Comparison of ENCODE assay signal across 1 cellular context in genomic region chr11:66001941-66002647, GRCh38.
TF ChIP-seq lines count a peak whose summit lies in the region.

TSS of gene BANF1 (plus strand) at chr11:66002503. CDS start at chr11:66003251, 748 bp downstream.
TSS of gene EIF1AD (minus strand) at chr11:66002157. CDS start at chr11:66000389, 1,768 bp downstream.

TF ChIP-seq in HepG2, 621 proteins besides CTCF, POLR2A, EP300 and RAD21 (continued from another document and continues in another):
- TF ChIP-seq ZNF281 (CRISPR knock-in tag; IDR thresholded peaks at IDR 0.05; ENCODE audit: borderline replicate concordance) (0 out of 2 replicates have a peak, but pooled peaks have one; percentile 5), GFI1 (CRISPR knock-in tag; IDR thresholded peaks at IDR 0.05; ENCODE audit: borderline replicate concordance) (no peak), ARHGAP35 (CRISPR knock-in tag; IDR thresholded peaks at IDR 0.05; ENCODE audit: borderline replicate concordance) (no peak), DZIP1 (CRISPR knock-in tag; IDR thresholded peaks at IDR 0.05) (no peak), NFE2L2 (IDR thresholded peaks at IDR 0.05; ENCODE audit: low read length) (no peak), KLF12 (CRISPR knock-in tag; IDR thresholded peaks at IDR 0.05; ENCODE audit: borderline replicate concordance) (peak; percentile 86; the same call in 1 of the 2 replicates), NFE2 (CRISPR knock-in tag; IDR thresholded peaks at IDR 0.05) (no peak), ZFAT (CRISPR knock-in tag; conservative IDR thresholded peaks at IDR 0.05) (no peak), HBP1 (CRISPR knock-in tag; IDR thresholded peaks at IDR 0.05; ENCODE audit: low read depth) (no peak), NR2C2 (CRISPR knock-in tag; IDR thresholded peaks at IDR 0.05; ENCODE audit: borderline replicate concordance) (peak; percentile 100), FOXP1 (IDR thresholded peaks at IDR 0.05) (no peak), FOXP1 (CRISPR knock-in tag; IDR thresholded peaks at IDR 0.05) (0 out of 2 replicates have a peak, but pooled peaks have one; percentile 50), MIXL1 (CRISPR knock-in tag; IDR thresholded peaks at IDR 0.05) (peak; percentile 59), ELF3 (CRISPR knock-in tag; IDR thresholded peaks at IDR 0.05) (peak; percentile 88), ZNF280D (CRISPR knock-in tag; IDR thresholded peaks at IDR 0.05) (peak; percentile 77), ZFP36L1 (CRISPR knock-in tag; IDR thresholded peaks at IDR 0.05) (0 out of 2 replicates have a peak, but pooled peaks have one; percentile 65), GMEB1 (CRISPR knock-in tag; IDR thresholded peaks at IDR 0.05; ENCODE audit: borderline replicate concordance) (peak; percentile 90), ZSCAN31 (CRISPR knock-in tag; IDR thresholded peaks at IDR 0.05; ENCODE audit: low read depth) (peak; percentile 61), ZBTB39 (CRISPR knock-in tag; IDR thresholded peaks at IDR 0.05) (0 out of 2 replicates have a peak, but pooled peaks have one; percentile 27), ZNF782 (CRISPR knock-in tag; IDR thresholded peaks at IDR 0.05; ENCODE audit: borderline replicate concordance) (peak; percentile 68; the same call in 1 of the 2 replicates), SRY (CRISPR knock-in tag; IDR thresholded peaks at IDR 0.05) (peak; percentile 75; the same call in 1 of the 2 replicates), GABPA (IDR thresholded peaks at IDR 0.05; ENCODE audit: low read depth, low read length) (peak; percentile 86), GABPA (CRISPR knock-in tag; IDR thresholded peaks at IDR 0.05; ENCODE audit: low read depth) (peak; percentile 98), THYN1 (CRISPR knock-in tag; IDR thresholded peaks at IDR 0.05; ENCODE audit: borderline replicate concordance, low read depth) (no peak), KLF15 (CRISPR knock-in tag; IDR thresholded peaks at IDR 0.05; ENCODE audit: borderline replicate concordance) (no peak), SP5 (CRISPR knock-in tag; IDR thresholded peaks at IDR 0.05; ENCODE audit: borderline replicate concordance, low read depth) (peak; percentile 87), ZBTB38 (CRISPR knock-in tag; IDR thresholded peaks at IDR 0.05) (peak; percentile 75), ZNF709 (CRISPR knock-in tag; IDR thresholded peaks at IDR 0.05) (peak; percentile 26; the same call in 1 of the 2 replicates), ZNF17 (CRISPR knock-in tag; IDR thresholded peaks at IDR 0.05) (no peak), ZSCAN22 (CRISPR knock-in tag; IDR thresholded peaks at IDR 0.05) (no peak), CC2D1A (CRISPR knock-in tag; IDR thresholded peaks at IDR 0.05) (peak; percentile 72; the same call in 1 of the 2 replicates), KAT2B (IDR thresholded peaks at IDR 0.05; ENCODE audit: borderline replicate concordance, low read depth, low read length) (no peak), PAXIP1 (CRISPR knock-in tag; conservative IDR thresholded peaks at IDR 0.05) (peak; percentile 63), ESRRA (CRISPR knock-in tag; IDR thresholded peaks at IDR 0.05; ENCODE audit: low read depth) (no peak; the same call in 1 of the 2 replicates), MEF2D (CRISPR knock-in tag; IDR thresholded peaks at IDR 0.05) (peak; percentile 86), WIZ (CRISPR knock-in tag; IDR thresholded peaks at IDR 0.05) (no peak; the same call in 1 of the 2 replicates), POLR2G (IDR thresholded peaks at IDR 0.05; ENCODE audit: low read depth, low read length) (peak; percentile 88), EED (CRISPR knock-in tag; IDR thresholded peaks at IDR 0.05) (peak; percentile 67; the same call in 1 of the 2 replicates), ATF1 (CRISPR knock-in tag; IDR thresholded peaks at IDR 0.05) (peak; percentile 78), HES4 (CRISPR knock-in tag; IDR thresholded peaks at IDR 0.05; ENCODE audit: borderline replicate concordance) (no peak), KDM2A (CRISPR knock-in tag; IDR thresholded peaks at IDR 0.05; ENCODE audit: borderline replicate concordance, low read depth) (peak; percentile 91), SMAD1 (CRISPR knock-in tag; IDR thresholded peaks at IDR 0.05; ENCODE audit: borderline replicate concordance, low read depth) (no peak; the same call in 1 of the 2 replicates), TARDBP (CRISPR knock-in tag; IDR thresholded peaks at IDR 0.05) (peak; percentile 92), HNRNPLL (IDR thresholded peaks at IDR 0.05; ENCODE audit: low read depth, low read length, poor library complexity, severe bottlenecking) (peak; percentile 74), DBP (CRISPR knock-in tag; IDR thresholded peaks at IDR 0.05; ENCODE audit: not compliant biosample characterization) (no peak), ZNF317 (CRISPR knock-in tag; IDR thresholded peaks at IDR 0.05) (peak; percentile 70; the same call in 1 of the 2 replicates)
